1 cellular context compared by ENCODE assay signal in the genomic region with DNA sequence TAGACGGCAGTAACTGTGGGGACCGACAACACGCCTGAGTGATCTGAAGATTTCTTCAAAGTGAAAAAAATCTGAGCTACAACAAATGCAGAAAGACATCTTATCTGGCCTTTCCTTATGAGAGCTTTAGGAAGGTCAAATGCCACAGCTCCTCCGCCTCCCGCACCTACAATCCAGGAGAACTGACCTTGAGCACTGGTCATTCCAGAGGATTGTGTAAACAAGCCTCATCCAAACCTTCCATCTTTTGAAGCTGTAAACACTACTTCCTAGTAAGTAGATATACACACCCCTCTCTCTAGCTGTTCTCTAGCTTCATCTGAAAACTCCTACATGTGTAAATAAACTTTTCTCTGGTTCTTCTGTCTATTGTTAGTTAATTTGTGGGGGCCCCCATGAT.
A peak's percentile ranks its signal among the peaks of the same experiment; 100 is the strongest.
TF ChIP-seq lines count a peak whose summit lies in the region.

No MANE protein-coding gene starts in this region.

TF ChIP-seq in HepG2, 621 proteins besides CTCF, POLR2A, EP300 and RAD21 (continued from another document and continues in another):
- TF ChIP-seq ATF4 (CRISPR knock-in tag; IDR thresholded peaks at IDR 0.05): no peak
- TF ChIP-seq, protein P1, sequence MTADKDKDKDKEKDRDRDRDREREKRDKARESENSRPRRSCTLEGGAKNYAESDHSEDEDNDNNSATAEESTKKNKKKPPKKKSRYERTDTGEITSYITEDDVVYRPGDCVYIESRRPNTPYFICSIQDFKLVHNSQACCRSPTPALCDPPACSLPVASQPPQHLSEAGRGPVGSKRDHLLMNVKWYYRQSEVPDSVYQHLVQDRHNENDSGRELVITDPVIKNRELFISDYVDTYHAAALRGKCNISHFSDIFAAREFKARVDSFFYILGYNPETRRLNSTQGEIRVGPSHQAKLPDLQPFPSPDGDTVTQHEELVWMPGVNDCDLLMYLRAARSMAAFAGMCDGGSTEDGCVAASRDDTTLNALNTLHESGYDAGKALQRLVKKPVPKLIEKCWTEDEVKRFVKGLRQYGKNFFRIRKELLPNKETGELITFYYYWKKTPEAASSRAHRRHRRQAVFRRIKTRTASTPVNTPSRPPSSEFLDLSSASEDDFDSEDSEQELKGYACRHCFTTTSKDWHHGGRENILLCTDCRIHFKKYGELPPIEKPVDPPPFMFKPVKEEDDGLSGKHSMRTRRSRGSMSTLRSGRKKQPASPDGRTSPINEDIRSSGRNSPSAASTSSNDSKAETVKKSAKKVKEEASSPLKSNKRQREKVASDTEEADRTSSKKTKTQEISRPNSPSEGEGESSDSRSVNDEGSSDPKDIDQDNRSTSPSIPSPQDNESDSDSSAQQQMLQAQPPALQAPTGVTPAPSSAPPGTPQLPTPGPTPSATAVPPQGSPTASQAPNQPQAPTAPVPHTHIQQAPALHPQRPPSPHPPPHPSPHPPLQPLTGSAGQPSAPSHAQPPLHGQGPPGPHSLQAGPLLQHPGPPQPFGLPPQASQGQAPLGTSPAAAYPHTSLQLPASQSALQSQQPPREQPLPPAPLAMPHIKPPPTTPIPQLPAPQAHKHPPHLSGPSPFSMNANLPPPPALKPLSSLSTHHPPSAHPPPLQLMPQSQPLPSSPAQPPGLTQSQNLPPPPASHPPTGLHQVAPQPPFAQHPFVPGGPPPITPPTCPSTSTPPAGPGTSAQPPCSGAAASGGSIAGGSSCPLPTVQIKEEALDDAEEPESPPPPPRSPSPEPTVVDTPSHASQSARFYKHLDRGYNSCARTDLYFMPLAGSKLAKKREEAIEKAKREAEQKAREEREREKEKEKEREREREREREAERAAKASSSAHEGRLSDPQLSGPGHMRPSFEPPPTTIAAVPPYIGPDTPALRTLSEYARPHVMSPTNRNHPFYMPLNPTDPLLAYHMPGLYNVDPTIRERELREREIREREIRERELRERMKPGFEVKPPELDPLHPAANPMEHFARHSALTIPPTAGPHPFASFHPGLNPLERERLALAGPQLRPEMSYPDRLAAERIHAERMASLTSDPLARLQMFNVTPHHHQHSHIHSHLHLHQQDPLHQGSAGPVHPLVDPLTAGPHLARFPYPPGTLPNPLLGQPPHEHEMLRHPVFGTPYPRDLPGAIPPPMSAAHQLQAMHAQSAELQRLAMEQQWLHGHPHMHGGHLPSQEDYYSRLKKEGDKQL (CRISPR knock-in tag; IDR thresholded peaks at IDR 0.05; ENCODE audit: low read depth): peak; percentile 60; the same call in 1 of the 2 replicates
- TF ChIP-seq E2F5 (CRISPR knock-in tag; conservative IDR thresholded peaks at IDR 0.05): no peak
- TF ChIP-seq FOXK1 (CRISPR knock-in tag; IDR thresholded peaks at IDR 0.05; ENCODE audit: borderline replicate concordance, low read depth): peak; percentile 69; the same call in 1 of the 2 replicates
- 0 out of 2 replicates have a peak, but pooled peaks have one; percentile 42 for TF ChIP-seq ZNF580 (CRISPR knock-in tag; IDR thresholded peaks at IDR 0.05; ENCODE audit: borderline replicate concordance, low read depth)
- 0 out of 2 replicates have a peak, but pooled peaks have one; percentile 37 for TF ChIP-seq HHEX (CRISPR knock-in tag; IDR thresholded peaks at IDR 0.05)
- TF ChIP-seq GATAD1 (CRISPR knock-in tag; IDR thresholded peaks at IDR 0.05): peak; percentile 42; the same call in 1 of the 2 replicates
- 0 out of 2 replicates have a peak, but pooled peaks have one; percentile 13 for TF ChIP-seq TBX2 (CRISPR knock-in tag; IDR thresholded peaks at IDR 0.05; ENCODE audit: borderline replicate concordance)
- peak; percentile 64; the same call in 1 of the 2 replicates for TF ChIP-seq IRF2 (CRISPR knock-in tag; IDR thresholded peaks at IDR 0.05)
- peak; percentile 49 for TF ChIP-seq CREM (IDR thresholded peaks at IDR 0.05)
- no peak for TF ChIP-seq CREM (CRISPR knock-in tag; IDR thresholded peaks at IDR 0.05)
- TF ChIP-seq HMGXB3 (CRISPR knock-in tag; IDR thresholded peaks at IDR 0.05; ENCODE audit: borderline replicate concordance): 0 out of 2 replicates have a peak, but pooled peaks have one; percentile 45
- TF ChIP-seq AHDC1 (CRISPR knock-in tag; IDR thresholded peaks at IDR 0.05; ENCODE audit: borderline replicate concordance): peak; percentile 68; the same call in 1 of the 2 replicates
- no peak for TF ChIP-seq MXI1 (IDR thresholded peaks at IDR 0.05; ENCODE audit: borderline replicate concordance, low read depth, low read length)
- TF ChIP-seq ZNF30 (CRISPR knock-in tag; IDR thresholded peaks at IDR 0.05): no peak
- TF ChIP-seq NFATC3 (CRISPR knock-in tag; IDR thresholded peaks at IDR 0.05): no peak
- TF ChIP-seq EEA1 (CRISPR knock-in tag; IDR thresholded peaks at IDR 0.05; ENCODE audit: borderline replicate concordance): no peak
- peak; percentile 63; the same call in 1 of the 2 replicates for TF ChIP-seq PITX1 (CRISPR knock-in tag; IDR thresholded peaks at IDR 0.05)
- no peak for TF ChIP-seq MTF1 (CRISPR knock-in tag; IDR thresholded peaks at IDR 0.05)
- no peak for TF ChIP-seq FOXC1 (CRISPR knock-in tag; IDR thresholded peaks at IDR 0.05; ENCODE audit: borderline replicate concordance)
- peak; percentile 82 for TF ChIP-seq ISL2 (CRISPR knock-in tag; IDR thresholded peaks at IDR 0.05)
- TF ChIP-seq ZNF143 (CRISPR knock-in tag; IDR thresholded peaks at IDR 0.05): no peak
- no peak for TF ChIP-seq RORA (CRISPR knock-in tag; IDR thresholded peaks at IDR 0.05)
- peak; percentile 91 for TF ChIP-seq ELF3 (CRISPR knock-in tag; IDR thresholded peaks at IDR 0.05)
- TF ChIP-seq THAP9 (CRISPR knock-in tag; IDR thresholded peaks at IDR 0.05; ENCODE audit: borderline replicate concordance): no peak
- 0 out of 2 replicates have a peak, but pooled peaks have one; percentile 18 for TF ChIP-seq KDM2A (CRISPR knock-in tag; IDR thresholded peaks at IDR 0.05; ENCODE audit: borderline replicate concordance, low read depth)
- peak; percentile 58; the same call in 1 of the 2 replicates for TF ChIP-seq ETV5 (CRISPR knock-in tag; IDR thresholded peaks at IDR 0.05; ENCODE audit: borderline replicate concordance)
- TF ChIP-seq, protein P2, sequence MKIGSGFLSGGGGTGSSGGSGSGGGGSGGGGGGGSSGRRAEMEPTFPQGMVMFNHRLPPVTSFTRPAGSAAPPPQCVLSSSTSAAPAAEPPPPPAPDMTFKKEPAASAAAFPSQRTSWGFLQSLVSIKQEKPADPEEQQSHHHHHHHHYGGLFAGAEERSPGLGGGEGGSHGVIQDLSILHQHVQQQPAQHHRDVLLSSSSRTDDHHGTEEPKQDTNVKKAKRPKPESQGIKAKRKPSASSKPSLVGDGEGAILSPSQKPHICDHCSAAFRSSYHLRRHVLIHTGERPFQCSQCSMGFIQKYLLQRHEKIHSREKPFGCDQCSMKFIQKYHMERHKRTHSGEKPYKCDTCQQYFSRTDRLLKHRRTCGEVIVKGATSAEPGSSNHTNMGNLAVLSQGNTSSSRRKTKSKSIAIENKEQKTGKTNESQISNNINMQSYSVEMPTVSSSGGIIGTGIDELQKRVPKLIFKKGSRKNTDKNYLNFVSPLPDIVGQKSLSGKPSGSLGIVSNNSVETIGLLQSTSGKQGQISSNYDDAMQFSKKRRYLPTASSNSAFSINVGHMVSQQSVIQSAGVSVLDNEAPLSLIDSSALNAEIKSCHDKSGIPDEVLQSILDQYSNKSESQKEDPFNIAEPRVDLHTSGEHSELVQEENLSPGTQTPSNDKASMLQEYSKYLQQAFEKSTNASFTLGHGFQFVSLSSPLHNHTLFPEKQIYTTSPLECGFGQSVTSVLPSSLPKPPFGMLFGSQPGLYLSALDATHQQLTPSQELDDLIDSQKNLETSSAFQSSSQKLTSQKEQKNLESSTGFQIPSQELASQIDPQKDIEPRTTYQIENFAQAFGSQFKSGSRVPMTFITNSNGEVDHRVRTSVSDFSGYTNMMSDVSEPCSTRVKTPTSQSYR (CRISPR knock-in tag; IDR thresholded peaks at IDR 0.05; ENCODE audit: borderline replicate concordance): peak; percentile 39; the same call in 1 of the 2 replicates
